17 cellular contexts compared by ENCODE assay signal in genomic region chr22:46929046-46929688, GRCh38.
DNase-seq lines count a peak whose midpoint lies in the region; TF ChIP-seq lines count a peak whose summit lies in the region.
"Had no signal": no experiment of that assay in that cellular context is flagged by ENCODE, and none has a peak within 500 bp of the region (broad histone marks: within the 10 kb centered on the region; RNA-seq: fewer than 3 reads in every experiment).

No MANE protein-coding gene starts in this region.

- H3K36me3 ChIP-seq in HEK293 (ENCODE audit: control insufficient read depth in 2 of 2, insufficient read depth in 1 of 2, low read length in 2 of 2), result peaks cover 0 to 3% of the 10 kb centered on the region in 2 experiments; a peak in 1 of 3 replicates

- H3K4me3 ChIP-seq in HEK293 (ENCODE audit: low read depth, low read length) (no peak overlapping the region), epithelial cell of esophagus (ENCODE audit: low read length) (no peak overlapping the region)
- H3K4me3 ChIP-seq: A549 had no signal

- peak; percentile 26 for DNase-seq in AG08395 (ENCODE audit: low spot score)
- DNase-seq in epithelial cell of esophagus (ENCODE audit: low read depth), result peak; percentile 11
- DNase-seq in kidney tubule cell (ENCODE audit: low spot score), result peak; percentile 58
- DNase-seq in NCI-H524 treated with DMSO at 0.1 percent for 48 hours (lab: John Stamatoyannopoulos, UW), result no peak
- DNase-seq in NK-92 treated with Interleukin-12 subunit alpha and Interleukin-12 subunit beta, amount 100 ng/mL, for 24 hours (lab: John Stamatoyannopoulos, UW), result no peak
- no peak for DNase-seq in NCI-H774 (lab: John Stamatoyannopoulos, UW)
- DNase-seq: CD4-positive, alpha-beta T cell; GF-D8; H7; Karpas-422; MM.1S; NCI-H1105; NCI-H1694 treated with DMSO at 0.1 percent for 48 hours; NCI-H748 treated with DMSO at 0.1 percent for 48 hours; SHP77 treated with DMSO at 0.1 percent for 48 hours had no signal

- CTCF ChIA-PET in HEK293 (lab: Yijun Ruan, JAX), result interaction anchor here (0.6 to 0.7 kb wide), 2 partner anchors 83 to 171 kb away, joined by 3 read pairs; no protein-coding TSS in a partner anchor

- H3K9me3 ChIP-seq in HEK293 (ENCODE audit: control insufficient read depth, insufficient read depth, low read depth, low read length), result no peaks in the 10 kb centered on the region
- H3K9me3 ChIP-seq: A549 had no signal

- H3K27ac ChIP-seq in HEK293 (ENCODE audit: extremely low read depth, low read depth, low read length), result no peak overlapping the region
- H3K27ac ChIP-seq: A549 had no signal

- no peaks in the 10 kb centered on the region for H3K4me1 ChIP-seq in HEK293 (ENCODE audit: control insufficient read depth, insufficient read depth, low read length)

- POLR2A ChIA-PET in HEK293 (lab: Yijun Ruan, JAX), result no interaction called here

- TF ChIP-seq CTCF in HEK293 (tag by site-specific recombination; IDR thresholded peaks at IDR 0.05) (no peak), epithelial cell of esophagus (IDR thresholded peaks at IDR 0.05; ENCODE audit: insufficient read depth, low read depth, low read length, missing control alignments) (no peak)

TF ChIP-seq in HEK293, 187 proteins besides CTCF, POLR2A, EP300 and RAD21:
- TF ChIP-seq ZNF664 (tag by site-specific recombination; IDR thresholded peaks at IDR 0.05), result peak; percentile 90
- TF ChIP-seq ZNF48 (tag by site-specific recombination; IDR thresholded peaks at IDR 0.05), result no peak
- TF ChIP-seq ZNF350 (tag by site-specific recombination; IDR thresholded peaks at IDR 0.05), result no peak
- TF ChIP-seq ZNF16 (tag by site-specific recombination; IDR thresholded peaks at IDR 0.05; ENCODE audit: low read depth), result no peak

Comparison
In these comparisons a context has a peak if more than half of its experiments do, and no peak if none do; other contexts are left out.
1. DNase-seq: peak in AG08395 (single experiment), epithelial cell of esophagus (single experiment) and kidney tubule cell (single experiment); none in NCI-H524 treated with DMSO at 0.1 percent for 48 hours (single experiment), NK-92 treated with Interleukin-12 subunit alpha and Interleukin-12 subunit beta, amount 100 ng/mL, for 24 hours (single experiment) and NCI-H774 (single experiment).